ENCODE assay signal across 25 cellular contexts in genomic region chr5:94748212-94748611, GRCh38.
"Had no signal": no experiment of that assay in that cellular context is flagged by ENCODE, and none has a peak within 500 bp of the region (broad histone marks: within the 10 kb centered on the region; RNA-seq: fewer than 3 reads in every experiment).

No MANE protein-coding gene starts in this region.

- H3K4me1 Mint-ChIP-seq: immature natural killer cell had no signal

- H3K9me3 ChIP-seq: esophagus squamous epithelium, lower lobe of right lung, pancreas, right lobe of liver, testis, tibial artery had no signal

- ATAC-seq: effector memory CD8-positive, alpha-beta T cell; left ventricle myocardium superior; lower lobe of right lung; naive thymus-derived CD8-positive, alpha-beta T cell; pancreas; right lobe of liver; stimulated activated naive CD8-positive, alpha-beta T cell treated with anti-CD3 and anti-CD28 coated beads, Interleukin-15, Interleukin-2, amounts not matched to agents 100 U/mL and 50 U/mL, for 24 hours had no signal

- H3K27ac ChIP-seq: esophagus squamous epithelium, lower lobe of right lung, pancreas, right lobe of liver, testis, tibial artery had no signal

- H3K27ac Mint-ChIP-seq: effector memory CD8-positive, alpha-beta T cell; immature natural killer cell; naive thymus-derived CD8-positive, alpha-beta T cell; type B pancreatic cell had no signal

- H3K36me3 Mint-ChIP-seq: immature natural killer cell; naive thymus-derived CD8-positive, alpha-beta T cell; type B pancreatic cell had no signal

- H3K9me3 Mint-ChIP-seq: effector memory CD8-positive, alpha-beta T cell; immature natural killer cell; naive thymus-derived CD8-positive, alpha-beta T cell; type B pancreatic cell had no signal

- H3K4me3 Mint-ChIP-seq: effector memory CD8-positive, alpha-beta T cell; immature natural killer cell; naive thymus-derived CD8-positive, alpha-beta T cell; type B pancreatic cell had no signal

- H3K4me3 ChIP-seq: esophagus squamous epithelium, lower lobe of right lung, pancreas, right lobe of liver, testis, tibial artery had no signal

- DNase-seq: cortex of kidney; effector memory CD8-positive, alpha-beta T cell; erythroblast; esophagus squamous epithelium; foreskin melanocyte; glutamatergic neuron; hypothalamus; immature natural killer cell; islet precursor cell; kidney glomerular epithelial cell; left ventricle myocardium superior; lower lobe of right lung; naive thymus-derived CD8-positive, alpha-beta T cell; pancreas; retina; right lobe of liver; small intestine; stimulated activated CD4-positive, alpha-beta T cell treated with anti-CD3 and anti-CD28 coated beads, Interleukin-1b, Interleukin-23, amount 100 ng/mL, for 48 hours; stimulated activated CD4-positive, alpha-beta T cell treated with anti-CD3 and anti-CD28 coated beads, Interleukin-4, amount 100 ng/mL, for 1 hour; stimulated activated CD8-positive, alpha-beta memory T cell treated with anti-CD3 and anti-CD28 coated beads, Interleukin-4, amount 100 ng/mL, for 48 hours; stimulated activated naive CD8-positive, alpha-beta T cell treated with anti-CD3 and anti-CD28 coated beads, Interleukin-15, Interleukin-2, amounts not matched to agents 100 U/mL and 50 U/mL, for 24 hours; substantia nigra; testis; tibial artery had no signal

- H3K27me3 ChIP-seq: esophagus squamous epithelium, pancreas, right lobe of liver, testis, tibial artery had no signal

- H3K36me3 ChIP-seq: esophagus squamous epithelium, lower lobe of right lung, pancreas, right lobe of liver, tibial artery had no signal

- H3K4me1 ChIP-seq: esophagus squamous epithelium, lower lobe of right lung, pancreas, right lobe of liver, tibial artery had no signal
